1 cellular context compared by ENCODE assay signal in the genomic region with DNA sequence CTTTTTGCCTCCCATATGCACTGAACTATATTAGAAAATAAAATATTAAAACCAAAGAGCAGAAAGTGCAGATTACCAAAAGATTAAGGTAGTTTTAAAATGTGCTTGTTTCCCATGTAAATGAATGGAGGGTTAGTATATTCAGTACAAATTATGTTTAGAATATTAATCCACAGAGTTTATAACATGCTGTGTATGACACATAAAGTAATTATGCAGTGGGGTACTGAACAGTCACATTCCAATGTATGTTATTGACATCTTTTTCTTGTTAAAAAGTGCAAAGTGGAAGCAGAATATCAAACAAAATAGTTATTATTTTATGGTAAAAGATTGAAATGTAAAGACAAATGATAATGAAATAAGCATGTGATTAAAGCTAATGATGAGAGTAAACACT.
TF ChIP-seq lines count a peak whose summit lies in the region.

No MANE protein-coding gene starts in this region.

TF ChIP-seq in GM23338, 12 proteins besides CTCF, POLR2A, EP300 and RAD21 (continued from another document):
- TF ChIP-seq, protein P1, sequence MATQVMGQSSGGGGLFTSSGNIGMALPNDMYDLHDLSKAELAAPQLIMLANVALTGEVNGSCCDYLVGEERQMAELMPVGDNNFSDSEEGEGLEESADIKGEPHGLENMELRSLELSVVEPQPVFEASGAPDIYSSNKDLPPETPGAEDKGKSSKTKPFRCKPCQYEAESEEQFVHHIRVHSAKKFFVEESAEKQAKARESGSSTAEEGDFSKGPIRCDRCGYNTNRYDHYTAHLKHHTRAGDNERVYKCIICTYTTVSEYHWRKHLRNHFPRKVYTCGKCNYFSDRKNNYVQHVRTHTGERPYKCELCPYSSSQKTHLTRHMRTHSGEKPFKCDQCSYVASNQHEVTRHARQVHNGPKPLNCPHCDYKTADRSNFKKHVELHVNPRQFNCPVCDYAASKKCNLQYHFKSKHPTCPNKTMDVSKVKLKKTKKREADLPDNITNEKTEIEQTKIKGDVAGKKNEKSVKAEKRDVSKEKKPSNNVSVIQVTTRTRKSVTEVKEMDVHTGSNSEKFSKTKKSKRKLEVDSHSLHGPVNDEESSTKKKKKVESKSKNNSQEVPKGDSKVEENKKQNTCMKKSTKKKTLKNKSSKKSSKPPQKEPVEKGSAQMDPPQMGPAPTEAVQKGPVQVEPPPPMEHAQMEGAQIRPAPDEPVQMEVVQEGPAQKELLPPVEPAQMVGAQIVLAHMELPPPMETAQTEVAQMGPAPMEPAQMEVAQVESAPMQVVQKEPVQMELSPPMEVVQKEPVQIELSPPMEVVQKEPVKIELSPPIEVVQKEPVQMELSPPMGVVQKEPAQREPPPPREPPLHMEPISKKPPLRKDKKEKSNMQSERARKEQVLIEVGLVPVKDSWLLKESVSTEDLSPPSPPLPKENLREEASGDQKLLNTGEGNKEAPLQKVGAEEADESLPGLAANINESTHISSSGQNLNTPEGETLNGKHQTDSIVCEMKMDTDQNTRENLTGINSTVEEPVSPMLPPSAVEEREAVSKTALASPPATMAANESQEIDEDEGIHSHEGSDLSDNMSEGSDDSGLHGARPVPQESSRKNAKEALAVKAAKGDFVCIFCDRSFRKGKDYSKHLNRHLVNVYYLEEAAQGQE (IDR thresholded peaks at IDR 0.05; ENCODE audit: unreplicated experiment), result no peak
- TF ChIP-seq, protein P2, sequence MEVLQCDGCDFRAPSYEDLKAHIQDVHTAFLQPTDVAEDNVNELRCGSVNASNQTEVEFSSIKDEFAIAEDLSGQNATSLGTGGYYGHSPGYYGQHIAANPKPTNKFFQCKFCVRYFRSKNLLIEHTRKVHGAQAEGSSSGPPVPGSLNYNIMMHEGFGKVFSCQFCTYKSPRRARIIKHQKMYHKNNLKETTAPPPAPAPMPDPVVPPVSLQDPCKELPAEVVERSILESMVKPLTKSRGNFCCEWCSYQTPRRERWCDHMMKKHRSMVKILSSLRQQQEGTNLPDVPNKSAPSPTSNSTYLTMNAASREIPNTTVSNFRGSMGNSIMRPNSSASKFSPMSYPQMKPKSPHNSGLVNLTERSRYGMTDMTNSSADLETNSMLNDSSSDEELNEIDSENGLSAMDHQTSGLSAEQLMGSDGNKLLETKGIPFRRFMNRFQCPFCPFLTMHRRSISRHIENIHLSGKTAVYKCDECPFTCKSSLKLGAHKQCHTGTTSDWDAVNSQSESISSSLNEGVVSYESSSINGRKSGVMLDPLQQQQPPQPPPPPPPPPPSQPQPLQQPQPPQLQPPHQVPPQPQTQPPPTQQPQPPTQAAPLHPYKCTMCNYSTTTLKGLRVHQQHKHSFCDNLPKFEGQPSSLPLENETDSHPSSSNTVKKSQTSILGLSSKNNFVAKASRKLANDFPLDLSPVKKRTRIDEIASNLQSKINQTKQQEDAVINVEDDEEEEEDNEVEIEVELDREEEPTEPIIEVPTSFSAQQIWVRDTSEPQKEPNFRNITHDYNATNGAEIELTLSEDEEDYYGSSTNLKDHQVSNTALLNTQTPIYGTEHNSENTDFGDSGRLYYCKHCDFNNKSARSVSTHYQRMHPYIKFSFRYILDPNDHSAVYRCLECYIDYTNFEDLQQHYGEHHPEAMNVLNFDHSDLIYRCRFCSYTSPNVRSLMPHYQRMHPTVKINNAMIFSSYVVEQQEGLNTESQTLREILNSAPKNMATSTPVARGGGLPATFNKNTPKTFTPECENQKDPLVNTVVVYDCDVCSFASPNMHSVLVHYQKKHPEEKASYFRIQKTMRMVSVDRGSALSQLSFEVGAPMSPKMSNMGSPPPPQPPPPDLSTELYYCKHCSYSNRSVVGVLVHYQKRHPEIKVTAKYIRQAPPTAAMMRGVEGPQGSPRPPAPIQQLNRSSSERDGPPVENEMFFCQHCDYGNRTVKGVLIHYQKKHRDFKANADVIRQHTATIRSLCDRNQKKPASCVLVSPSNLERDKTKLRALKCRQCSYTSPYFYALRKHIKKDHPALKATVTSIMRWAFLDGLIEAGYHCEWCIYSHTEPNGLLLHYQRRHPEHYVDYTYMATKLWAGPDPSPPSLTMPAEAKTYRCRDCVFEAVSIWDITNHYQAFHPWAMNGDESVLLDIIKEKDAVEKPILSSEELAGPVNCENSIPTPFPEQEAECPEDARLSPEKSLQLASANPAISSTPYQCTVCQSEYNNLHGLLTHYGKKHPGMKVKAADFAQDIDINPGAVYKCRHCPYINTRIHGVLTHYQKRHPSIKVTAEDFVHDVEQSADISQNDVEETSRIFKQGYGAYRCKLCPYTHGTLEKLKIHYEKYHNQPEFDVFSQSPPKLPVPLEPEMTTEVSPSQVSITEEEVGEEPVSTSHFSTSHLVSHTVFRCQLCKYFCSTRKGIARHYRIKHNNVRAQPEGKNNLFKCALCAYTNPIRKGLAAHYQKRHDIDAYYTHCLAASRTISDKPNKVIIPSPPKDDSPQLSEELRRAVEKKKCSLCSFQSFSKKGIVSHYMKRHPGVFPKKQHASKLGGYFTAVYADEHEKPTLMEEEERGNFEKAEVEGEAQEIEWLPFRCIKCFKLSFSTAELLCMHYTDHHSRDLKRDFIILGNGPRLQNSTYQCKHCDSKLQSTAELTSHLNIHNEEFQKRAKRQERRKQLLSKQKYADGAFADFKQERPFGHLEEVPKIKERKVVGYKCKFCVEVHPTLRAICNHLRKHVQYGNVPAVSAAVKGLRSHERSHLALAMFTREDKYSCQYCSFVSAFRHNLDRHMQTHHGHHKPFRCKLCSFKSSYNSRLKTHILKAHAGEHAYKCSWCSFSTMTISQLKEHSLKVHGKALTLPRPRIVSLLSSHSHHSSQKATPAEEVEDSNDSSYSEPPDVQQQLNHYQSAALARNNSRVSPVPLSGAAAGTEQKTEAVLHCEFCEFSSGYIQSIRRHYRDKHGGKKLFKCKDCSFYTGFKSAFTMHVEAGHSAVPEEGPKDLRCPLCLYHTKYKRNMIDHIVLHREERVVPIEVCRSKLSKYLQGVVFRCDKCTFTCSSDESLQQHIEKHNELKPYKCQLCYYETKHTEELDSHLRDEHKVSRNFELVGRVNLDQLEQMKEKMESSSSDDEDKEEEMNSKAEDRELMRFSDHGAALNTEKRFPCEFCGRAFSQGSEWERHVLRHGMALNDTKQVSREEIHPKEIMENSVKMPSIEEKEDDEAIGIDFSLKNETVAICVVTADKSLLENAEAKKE (CRISPR knock-in tag; IDR thresholded peaks at IDR 0.05), result no peak
- TF ChIP-seq POLR2AphosphoS5 (IDR thresholded peaks at IDR 0.05; ENCODE audit: low read depth) (no peak), EZH2phosphoT487 (IDR thresholded peaks at IDR 0.05; ENCODE audit: unreplicated experiment) (no peak), CREB1 (CRISPR knock-in tag; IDR thresholded peaks at IDR 0.05; ENCODE audit: low read depth) (no peak), ZNF331 (CRISPR knock-in tag; IDR thresholded peaks at IDR 0.05; ENCODE audit: low read depth) (no peak)
